10 cellular contexts compared by ENCODE assay signal in genomic region chr21:45972353-45972715, GRCh38. TPM values are rescaled to one million over a fixed set of nuclear protein-coding genes. Genes with fewer than 3 reads are reported as not detected.
DNase-seq lines count a peak whose midpoint lies in the region; ATAC-seq, FAIRE-seq and TF ChIP-seq lines count a peak whose summit lies in the region.
"Had no signal": no experiment of that assay in that cellular context is flagged by ENCODE, and none has a peak within 500 bp of the region (broad histone marks: within the 10 kb centered on the region; RNA-seq: fewer than 3 reads in every experiment).

No MANE protein-coding gene starts in this region.

- H3K36me3 Mint-ChIP-seq in neural progenitor cell: no peaks in the 10 kb centered on the region

- peaks cover 10% of the 10 kb centered on the region for H3F3A ChIP-seq in neural progenitor cell (ENCODE audit: low read depth)

- peaks cover 66% of the 10 kb centered on the region for H3K27me3 ChIP-seq in neural progenitor cell

- H3K9me3 ChIP-seq in neural progenitor cell (ENCODE audit: low read depth): no peaks in the 10 kb centered on the region

- H3K27me3 Mint-ChIP-seq in stimulated activated naive CD8-positive, alpha-beta T cell treated with anti-CD3 and anti-CD28 coated beads, Interleukin-15, amount 100 ng/mL, for 72 hours: peaks cover 33% of the 10 kb centered on the region
- H3K27me3 Mint-ChIP-seq in neural progenitor cell (ENCODE audit: insufficient read depth, low read depth): peaks cover 13% of the 10 kb centered on the region

- peak overlapping the region; percentile 28 for H3K4me3 ChIP-seq in fibroblast of mammary gland (ENCODE audit: control insufficient read depth, low read depth, low read length)
- no peak overlapping the region for H3K4me3 ChIP-seq in neural progenitor cell

- H3K36me3 ChIP-seq in neural progenitor cell: no peaks in the 10 kb centered on the region

- no peak for TF ChIP-seq POLR2A in H54 (IDR thresholded peaks at IDR 0.05; ENCODE audit: low read depth, low read length)

- no peaks in the 10 kb centered on the region for H3K9me3 Mint-ChIP-seq in stimulated activated naive CD8-positive, alpha-beta T cell treated with anti-CD3 and anti-CD28 coated beads, Interleukin-15, amount 100 ng/mL, for 72 hours
- H3K9me3 Mint-ChIP-seq in neural progenitor cell: no peaks in the 10 kb centered on the region

- no peak overlapping the region for H3K27ac Mint-ChIP-seq in stimulated activated naive CD8-positive, alpha-beta T cell treated with anti-CD3 and anti-CD28 coated beads, Interleukin-15, amount 100 ng/mL, for 72 hours
- no peak overlapping the region for H3K27ac Mint-ChIP-seq in neural progenitor cell

- no peaks in the 10 kb centered on the region for H4K20me1 ChIP-seq in neural progenitor cell (ENCODE audit: low read depth)

- H3K79me2 ChIP-seq in neural progenitor cell (ENCODE audit: low read depth): no peaks in the 10 kb centered on the region

- FAIRE-seq in H54 (lab: Jason Lieb, UNC): no peak

- no peak for ATAC-seq in stimulated activated naive CD8-positive, alpha-beta T cell treated with anti-CD3 and anti-CD28 coated beads, Interleukin-15, Interleukin-2, amounts not matched to agents 100 U/mL and 50 U/mL, for 24 hours
- no peak for ATAC-seq in stimulated activated naive CD8-positive, alpha-beta T cell treated with anti-CD3 and anti-CD28 coated beads, Interleukin-15, amount 100 ng/mL, for 72 hours
- no peak for ATAC-seq in HG02763 (IDR thresholded peaks at IDR 0.05; ENCODE audit: unreplicated experiment)
- ATAC-seq in HG03457 (IDR thresholded peaks at IDR 0.05; ENCODE audit: unreplicated experiment): no peak

- TF ChIP-seq CTCF in fibroblast of mammary gland (conservative IDR thresholded peaks at IDR 0.05; ENCODE audit: control insufficient read depth, insufficient read depth, low read depth, low read length) (no peak), neural progenitor cell (IDR thresholded peaks at IDR 0.05) (no peak)

- peak overlapping the region; percentile 83 for H3K4me2 ChIP-seq in neural progenitor cell

- H3K4me1 ChIP-seq in neural progenitor cell: peaks cover 20% of the 10 kb centered on the region

- H3K4me1 Mint-ChIP-seq in stimulated activated naive CD8-positive, alpha-beta T cell treated with anti-CD3 and anti-CD28 coated beads, Interleukin-15, amount 100 ng/mL, for 72 hours: peaks cover 47% of the 10 kb centered on the region
- peaks cover 30% of the 10 kb centered on the region for H3K4me1 Mint-ChIP-seq in neural progenitor cell

- H3K9ac ChIP-seq in neural progenitor cell: no peak overlapping the region

- H3K27ac ChIP-seq in neural progenitor cell: no peak overlapping the region

- DNase-seq in stimulated activated naive CD8-positive, alpha-beta T cell treated with anti-CD3 and anti-CD28 coated beads, Interleukin-15, Interleukin-2, amounts not matched to agents 100 U/mL and 50 U/mL, for 24 hours: peak; percentile 18
- DNase-seq in stimulated activated naive CD8-positive, alpha-beta T cell treated with anti-CD3 and anti-CD28 coated beads, Interleukin-15, amount 100 ng/mL, for 72 hours: no peak
- DNase-seq in fibroblast of mammary gland (ENCODE audit: low read depth): no peak
- DNase-seq in neural progenitor cell (ENCODE audit: low spot score): no peak
- DNase-seq in H54 (ENCODE audit: insufficient read length, low spot score): no peak
- DNase-seq in DMS114 treated with DMSO at 0.1 percent for 48 hours (lab: John Stamatoyannopoulos, UW; ENCODE audit: unreplicated experiment): no peak
- DNase-seq: NCI-H1436; stimulated activated CD8-positive, alpha-beta memory T cell treated with anti-CD3 and anti-CD28 coated beads, Interleukin-4, amount 100 ng/mL, for 48 hours had no signal

- no peak overlapping the region for H2AFZ ChIP-seq in neural progenitor cell (replicated peaks)

- peak overlapping the region in 1 of 2 donors; percentile 88 for H3K4me3 Mint-ChIP-seq in stimulated activated naive CD8-positive, alpha-beta T cell treated with anti-CD3 and anti-CD28 coated beads, Interleukin-15, amount 100 ng/mL, for 72 hours
- no peak overlapping the region for H3K4me3 Mint-ChIP-seq in neural progenitor cell

RNA-seq across cellular contexts. Expression of gene COL6A1, which starts 9.2 kb away (rescaled TPM):
- total RNA-seq in neural progenitor cell (ENCODE audit: low replicate concordance): 12.6 and 52.2 TPM in 2 replicates
